In the genomic region with DNA sequence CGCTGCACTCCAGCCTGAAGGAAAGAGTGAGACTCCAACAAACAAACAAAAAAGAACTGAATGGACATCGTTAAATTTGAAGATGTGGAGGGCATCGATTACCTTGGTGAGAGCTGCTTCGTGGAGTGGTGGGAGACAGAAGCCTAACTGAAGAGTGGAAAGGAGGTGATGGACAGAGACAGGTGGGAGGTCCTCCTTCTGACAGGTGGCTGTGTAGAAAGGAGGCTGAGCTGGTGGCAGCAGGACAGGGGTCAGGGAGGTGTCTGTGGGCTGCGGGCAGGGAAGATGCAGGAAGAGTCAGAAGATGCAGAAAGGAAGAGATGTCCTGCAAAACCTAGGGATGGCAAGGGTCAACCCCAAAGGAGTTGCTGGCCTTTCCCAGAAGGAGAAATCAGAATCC, we compare ENCODE assay signal across 25 cellular contexts.
"Had no signal": no experiment of that assay in that cellular context is flagged by ENCODE, and none has a peak within 500 bp of the region (broad histone marks: within the 10 kb centered on the region; RNA-seq: fewer than 3 reads in every experiment).

No MANE protein-coding gene starts in this region.

- H3K36me3 ChIP-seq: ovary, right lobe of liver, sigmoid colon, suprapubic skin, tibial artery, transverse colon, upper lobe of right lung, uterus had no signal

- H3K9me3 ChIP-seq: ovary, psoas muscle, right lobe of liver, sigmoid colon, suprapubic skin, testis, tibial artery, transverse colon, upper lobe of right lung, uterus had no signal

- DNase-seq: naive B cell; naive thymus-derived CD8-positive, alpha-beta T cell; nephron progenitor cell; occipital lobe; ovary; psoas muscle; right cardiac atrium; right lobe of liver; sigmoid colon; small intestine; stimulated activated CD4-positive, alpha-beta T cell treated with anti-CD3 and anti-CD28 coated beads, Interleukin-15, amount 100 ng/mL, for 24 hours; stimulated activated CD4-positive, alpha-beta T cell treated with anti-CD3 and anti-CD28 coated beads, Interleukin-2, amount 100 ng/mL, for 24 hours; stimulated activated CD4-positive, alpha-beta T cell treated with anti-CD3 and anti-CD28 coated beads, Interleukin-2, amount 100 ng/mL, for 48 hours; stimulated activated CD4-positive, alpha-beta T cell treated with anti-CD3 and anti-CD28 coated beads, Interleukin-4, amount 100 ng/mL, for 24 hours; stimulated activated naive CD4-positive, alpha-beta T cell; stimulated activated naive CD8-positive, alpha-beta T cell treated with anti-CD3 and anti-CD28 coated beads, Interleukin-15, amount 100 ng/mL, for 72 hours; stimulated activated naive CD8-positive, alpha-beta T cell treated with anti-CD3 and anti-CD28 coated beads, Interleukin-15, Interleukin-2, amounts not matched to agents 100 U/mL and 50 U/mL, for 24 hours; substantia nigra; testis; tibial artery; transverse colon; upper lobe of right lung; uterus had no signal

- H3K27me3 ChIP-seq: ovary, right lobe of liver, sigmoid colon, testis, uterus had no signal

- H3K4me1 ChIP-seq: parathyroid adenoma, psoas muscle, right lobe of liver, sigmoid colon, suprapubic skin, testis, tibial artery, transverse colon, upper lobe of right lung, uterus had no signal

- H3K27ac ChIP-seq: ovary, parathyroid adenoma, psoas muscle, right lobe of liver, sigmoid colon, suprapubic skin, testis, tibial artery, transverse colon, upper lobe of right lung, uterus had no signal

- H3K4me3 ChIP-seq: ovary, psoas muscle, right lobe of liver, sigmoid colon, suprapubic skin, testis, tibial artery, transverse colon, upper lobe of right lung, uterus had no signal
